ENCODE assay signal across 25 cellular contexts in the genomic region with DNA sequence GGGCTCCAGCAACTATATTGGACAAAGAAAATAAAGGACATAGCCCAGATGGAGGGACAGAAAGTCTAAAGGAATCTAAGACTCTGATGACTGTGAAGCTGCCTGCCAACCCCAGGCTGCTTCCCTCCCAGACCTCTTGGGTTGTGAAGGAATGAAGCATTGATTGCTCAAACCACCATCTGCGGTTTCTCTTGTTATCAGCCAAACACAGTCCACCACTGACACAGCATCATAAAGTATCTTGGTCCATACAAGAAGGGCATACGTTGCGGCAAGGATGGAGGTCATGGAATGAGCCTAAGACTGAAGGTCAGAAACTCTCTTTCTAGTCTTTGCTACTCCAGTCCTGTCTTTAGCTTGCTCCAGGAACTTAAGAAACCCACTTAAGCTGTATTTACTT. TPM values are rescaled to one million over a fixed set of nuclear protein-coding genes. Genes with fewer than 3 reads are reported as not detected.
A peak's percentile ranks its signal among the peaks of the same experiment; 100 is the strongest.
DNase-seq lines count a peak whose midpoint lies in the region; ATAC-seq and TF ChIP-seq lines count a peak whose summit lies in the region.
"Had no signal": no experiment of that assay in that cellular context is flagged by ENCODE, and none has a peak within 500 bp of the region (broad histone marks: within the 10 kb centered on the region; RNA-seq: fewer than 3 reads in every experiment).

No MANE protein-coding gene starts in this region.

- TF ChIP-seq CTCF in fibroblast of villous mesenchyme (IDR thresholded peaks at IDR 0.05; ENCODE audit: insufficient read depth, low read depth, low read length): no peak
- no peak for TF ChIP-seq CTCF in right atrium auricular region (IDR thresholded peaks at IDR 0.05)

- H3K36me3 ChIP-seq in adipocyte (ENCODE audit: control insufficient read depth, insufficient read depth, low read length, severe bottlenecking) (no peaks in the 10 kb centered on the region), right atrium auricular region (no peaks in the 10 kb centered on the region)
- H3K36me3 ChIP-seq: spleen, tibial artery had no signal

- DNase-seq in AG08396 (ENCODE audit: low spot score) (peak; percentile 26), KBM-7 (peak; percentile 62), adipocyte (ENCODE audit: low read depth) (peak; percentile 49), fibroblast of villous mesenchyme (ENCODE audit: low read depth) (peak; percentile 88), right atrium auricular region (ENCODE audit: low spot score) (no peak), NCI-H82 treated with DMSO at 0.1 percent for 48 hours (lab: John Stamatoyannopoulos, UW; ENCODE audit: unreplicated experiment) (no peak)
- no peak for DNase-seq in activated CD8-positive, alpha-beta memory T cell treated with anti-CD3 and anti-CD28 coated beads, Interleukin-2, amount 50 U/mL, for 4 hours
- DNase-seq: activated CD4-positive, alpha-beta T cell treated with anti-CD3 and anti-CD28 coated beads, Interleukin-2, amount 10 ng/mL, durations not matched to agents 24 days and 14 days; C1 segment of cervical spinal cord; glutamatergic neuron; HCEC 1CT; left colon; MM.1S; naive thymus-derived CD4-positive, alpha-beta T cell; NCI-H187 treated with DMSO at 0.1 percent for 48 hours; NCI-H226; NCI-H82; occipital lobe; SIG-M5; spleen; stimulated activated CD4-positive, alpha-beta T cell treated with anti-CD3 and anti-CD28 coated beads, Interleukin-4, amount 100 ng/mL, for 24 hours; tibial artery had no signal

- no peak overlapping the region for H3K4me3 ChIP-seq in adipocyte (ENCODE audit: low read length)
- H3K4me3 ChIP-seq in fibroblast of villous mesenchyme (ENCODE audit: low read depth, low read length): no peak overlapping the region
- no peak overlapping the region for H3K4me3 ChIP-seq in right atrium auricular region
- H3K4me3 ChIP-seq: spleen, tibial artery had no signal

- H3K9me3 ChIP-seq in adipocyte (ENCODE audit: control insufficient read depth, low read length): no peaks in the 10 kb centered on the region
- no peaks in the 10 kb centered on the region for H3K9me3 ChIP-seq in right atrium auricular region
- H3K9me3 ChIP-seq: spleen, tibial artery had no signal

- no peak overlapping the region for H3K27ac ChIP-seq in right atrium auricular region
- H3K27ac ChIP-seq: spleen, tibial artery, VCaP had no signal

- H3K4me1 ChIP-seq in adipocyte (ENCODE audit: control insufficient read depth, insufficient read depth, low read length) (peaks cover 18% of the 10 kb centered on the region), right atrium auricular region (no peaks in the 10 kb centered on the region)
- H3K4me1 ChIP-seq: spleen had no signal

- no peaks in the 10 kb centered on the region for H3K27me3 ChIP-seq in adipocyte (replicated peaks; ENCODE audit: control insufficient read depth, insufficient read depth, low read length)
- no peaks in the 10 kb centered on the region for H3K27me3 ChIP-seq in right atrium auricular region
- H3K27me3 ChIP-seq: spleen, tibial artery had no signal

- no peak for ATAC-seq in GM18502 (IDR thresholded peaks at IDR 0.05; ENCODE audit: poor library complexity, unreplicated experiment)
- ATAC-seq: activated naive CD4-positive, alpha-beta T cell treated with anti-CD3 and anti-CD28 coated beads, Interleukin-2, amount 50 U/mL, for 72 hours; left colon; naive thymus-derived CD4-positive, alpha-beta T cell had no signal

- H3K9ac ChIP-seq in adipocyte (ENCODE audit: low read length): no peak overlapping the region

- in situ Hi-C loops in KBM-7 (cut with MboI; ENCODE audit: low pct_unique_long_range_greater_than_20kb, low sequenced_read_pairs): loop anchor here (10.0 to 25.0 kb wide), 2 partner anchors 105 to 328 kb away; no protein-coding TSS in a partner anchor

RNA-seq across cellular contexts. Expression of a gene that starts 58.5 kb away (rescaled TPM):
- 0.86 and 0.97 TPM in 2 replicates for total RNA-seq in fibroblast of villous mesenchyme
- 1 to 10 TPM; 2.0 to 3.0 TPM for total RNA-seq in right atrium auricular region

Comparison
In these comparisons a context has a peak if more than half of its experiments do, and no peak if none do; other contexts are left out.
1. DNase-seq: peak in AG08396 (single experiment), KBM-7 (single experiment), adipocyte (single experiment) and fibroblast of villous mesenchyme (single experiment); none in right atrium auricular region (single experiment), activated CD8-positive, alpha-beta memory T cell treated with anti-CD3 and anti-CD28 coated beads, Interleukin-2, amount 50 U/mL, for 4 hours (single experiment) and NCI-H82 treated with DMSO at 0.1 percent for 48 hours (single experiment).